ENCODE assay signal across 1 cellular context in the genomic region with DNA sequence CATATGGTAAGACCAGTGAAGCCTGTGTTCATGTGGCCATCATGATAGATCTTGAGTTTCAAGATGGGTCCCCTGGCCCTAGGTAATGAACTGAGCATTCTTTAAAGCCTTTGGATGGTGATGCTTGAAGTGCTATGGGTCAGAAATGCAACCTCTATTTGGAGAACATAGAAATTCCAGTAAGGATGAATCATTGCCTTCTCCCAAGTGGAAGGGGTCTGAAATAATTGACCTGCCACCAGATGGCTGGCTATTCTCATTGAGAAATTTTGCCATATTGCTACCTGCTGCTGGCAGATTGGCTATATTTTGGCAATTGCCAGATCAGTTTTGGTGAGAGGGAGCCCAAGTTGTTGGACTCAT.
TF ChIP-seq lines count a peak whose summit lies in the region.

No MANE protein-coding gene starts in this region.

TF ChIP-seq in IMR-90, 13 proteins besides CTCF, POLR2A, EP300 and RAD21 (continued from another document):
- TF ChIP-seq, protein P1, sequence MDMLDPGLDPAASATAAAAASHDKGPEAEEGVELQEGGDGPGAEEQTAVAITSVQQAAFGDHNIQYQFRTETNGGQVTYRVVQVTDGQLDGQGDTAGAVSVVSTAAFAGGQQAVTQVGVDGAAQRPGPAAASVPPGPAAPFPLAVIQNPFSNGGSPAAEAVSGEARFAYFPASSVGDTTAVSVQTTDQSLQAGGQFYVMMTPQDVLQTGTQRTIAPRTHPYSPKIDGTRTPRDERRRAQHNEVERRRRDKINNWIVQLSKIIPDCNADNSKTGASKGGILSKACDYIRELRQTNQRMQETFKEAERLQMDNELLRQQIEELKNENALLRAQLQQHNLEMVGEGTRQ (IDR thresholded peaks at IDR 0.05; ENCODE audit: low read depth, low read length), result no peak
- TF ChIP-seq ELK1 (IDR thresholded peaks at IDR 0.05; ENCODE audit: borderline replicate concordance, low read depth, low read length), result no peak
